In the genomic region with DNA sequence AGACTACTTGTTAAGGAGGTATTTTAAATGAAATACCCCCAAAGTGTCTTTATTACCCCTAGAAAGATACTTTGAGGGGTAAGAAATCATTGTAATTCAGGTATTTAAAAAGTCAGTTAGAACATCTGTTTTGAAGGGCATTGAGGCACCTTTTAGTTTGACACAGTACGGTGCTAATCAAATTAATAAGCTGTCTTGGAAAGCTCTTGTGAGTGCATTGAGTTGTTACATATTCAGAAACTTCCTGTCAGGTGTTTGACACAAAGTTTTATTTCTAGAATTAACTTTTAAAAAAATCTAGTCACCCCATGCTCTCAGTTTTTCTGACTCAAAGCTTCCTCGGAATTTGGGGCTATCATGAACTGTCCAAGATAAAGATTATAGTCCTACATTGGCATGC, we compare ENCODE assay signal across 12 cellular contexts. TPM values are rescaled to one million over a fixed set of nuclear protein-coding genes. Genes with fewer than 3 reads are reported as not detected.
DNase-seq lines count a peak whose midpoint lies in the region; ATAC-seq and TF ChIP-seq lines count a peak whose summit lies in the region.
"Had no signal": no experiment of that assay in that cellular context is flagged by ENCODE, and none has a peak within 500 bp of the region (broad histone marks: within the 10 kb centered on the region; RNA-seq: fewer than 3 reads in every experiment).

No MANE protein-coding gene starts in this region.

- no peak overlapping the region for H3K9ac ChIP-seq in adipocyte (ENCODE audit: low read length)

- intact Hi-C loops in testis (cut with DNase I; ENCODE audit: low total_unique reads), result no loop called here

- TF ChIP-seq CTCF in AG04449 (IDR thresholded peaks at IDR 0.05; ENCODE audit: insufficient read depth, low read length, missing control alignments) (no peak), HFF-Myc (IDR thresholded peaks at IDR 0.05; ENCODE audit: low read depth, low read length, missing control alignments) (no peak), testis (IDR thresholded peaks at IDR 0.05) (no peak)

- 21 to 32% methylated on average over 2 of the region's 2 CpGs for WGBS in testis, 2 donors

- H3K4me1 ChIP-seq in adipocyte (ENCODE audit: control insufficient read depth, insufficient read depth, low read length), result peaks cover 30% of the 10 kb centered on the region
- H3K4me1 ChIP-seq in muscle layer of duodenum (ENCODE audit: control insufficient read depth in 1 of 2, insufficient read depth in 2 of 2, low read length in 2 of 2), result peaks cover 9 to 23% of the 10 kb centered on the region in 2 donors
- peaks cover 39% of the 10 kb centered on the region for H3K4me1 ChIP-seq in testis

- no peak for DNase-seq in AG04449 (ENCODE audit: low read depth, low spot score)
- DNase-seq in HFF-Myc (ENCODE audit: extremely low read depth, low read depth), result no peak
- no peak for DNase-seq in adipocyte (ENCODE audit: low read depth)
- DNase-seq in SHP77 (lab: John Stamatoyannopoulos, UW), result no peak
- DNase-seq in amniotic stem cell (lab: John Stamatoyannopoulos, UW), result no peak
- no peak for DNase-seq in testis
- DNase-seq: DMS153, esophagus squamous epithelium, NCI-H345, T1000 had no signal

- H3K27me3 ChIP-seq in adipocyte (replicated peaks; ENCODE audit: control insufficient read depth, insufficient read depth, low read length), result no peaks in the 10 kb centered on the region
- no peaks in the 10 kb centered on the region for H3K27me3 ChIP-seq in muscle layer of duodenum (ENCODE audit: low read depth, low read length)
- no peaks in the 10 kb centered on the region for H3K27me3 ChIP-seq in testis
- H3K27me3 ChIP-seq: esophagus squamous epithelium had no signal

- no peak for TF ChIP-seq POLR2A in testis (IDR thresholded peaks at IDR 0.05)

- 0 out of 2 replicates have a peak overlapping the region, but pooled peaks have one; percentile 15 for H3K4me3 ChIP-seq in AG04449 (ENCODE audit: low read depth, low read length)
- H3K4me3 ChIP-seq in HFF-Myc (replicated peaks; ENCODE audit: low read depth, low read length), result peak overlapping the region; percentile 97
- H3K4me3 ChIP-seq in adipocyte (ENCODE audit: low read length), result peak overlapping the region; percentile 86
- H3K4me3 ChIP-seq in muscle layer of duodenum (ENCODE audit: low read depth in 1 of 2, low read length in 2 of 2), result peak overlapping the region; percentile 21 to 90
- H3K4me3 ChIP-seq in testis, result no peak overlapping the region

- peak overlapping the region; percentile 79 for H3K27ac ChIP-seq in muscle layer of duodenum (ENCODE audit: low read length)
- H3K27ac ChIP-seq in testis, result peak overlapping the region in 1 of 2 donors; percentile 18

- CTCF ChIA-PET in AG04449 (lab: Yijun Ruan, JAX), result no interaction called here

- no peak for ATAC-seq in HG02884 (IDR thresholded peaks at IDR 0.05; ENCODE audit: unreplicated experiment)

- POLR2A ChIA-PET in AG04449 (lab: Yijun Ruan, JAX), result interaction anchor here (0.5 kb wide), 1 partner anchor 17 kb away, joined by 3 read pairs; no protein-coding TSS in a partner anchor

- peaks cover 32% of the 10 kb centered on the region for H3K36me3 ChIP-seq in adipocyte (ENCODE audit: control insufficient read depth, insufficient read depth, low read length, severe bottlenecking)
- peaks cover 12 to 22% of the 10 kb centered on the region in 2 donors for H3K36me3 ChIP-seq in muscle layer of duodenum (ENCODE audit: control insufficient read depth in 1 of 2, insufficient read depth in 2 of 2, low read length in 2 of 2)
- no peaks in the 10 kb centered on the region for H3K36me3 ChIP-seq in testis (ENCODE audit: low read depth, missing control alignments)

- H3K9me3 ChIP-seq in adipocyte (ENCODE audit: control insufficient read depth, low read length), result no peaks in the 10 kb centered on the region
- H3K9me3 ChIP-seq in muscle layer of duodenum (ENCODE audit: control insufficient read depth in 1 of 2, low read length in 2 of 2), result no peaks in the 10 kb centered on the region
- no peaks in the 10 kb centered on the region for H3K9me3 ChIP-seq in testis
- H3K9me3 ChIP-seq: esophagus squamous epithelium had no signal

RNA-seq across cellular contexts. Expression of a gene that starts 4.6 kb away (rescaled TPM):
- total RNA-seq in testis, result 100 to 1,000 TPM; 112 to 126 TPM
- polyA plus RNA-seq in testis (ENCODE audit: insufficient read depth, low read depth, low replicate concordance), result 43.3 TPM

Comparison
In these comparisons a context has a peak if more than half of its experiments do, and no peak if none do; other contexts are left out.
1. H3K4me3 ChIP-seq: peak in AG04449 (single experiment), HFF-Myc (single experiment), adipocyte (single experiment) and muscle layer of duodenum (2 of 2); none in testis (0 of 2).